8 cellular contexts compared by ENCODE assay signal in genomic region chr10:73044378-73045285, GRCh38. TPM values are rescaled to one million over a fixed set of nuclear protein-coding genes. Genes with fewer than 3 reads are reported as not detected.
DNase-seq lines count a peak whose midpoint lies in the region; ATAC-seq, FAIRE-seq and TF ChIP-seq lines count a peak whose summit lies in the region.
"Had no signal": no experiment of that assay in that cellular context is flagged by ENCODE, and none has a peak within 500 bp of the region (broad histone marks: within the 10 kb centered on the region; RNA-seq: fewer than 3 reads in every experiment).

No MANE protein-coding gene starts in this region.

- H3K27ac Mint-ChIP-seq in brain: peak overlapping the region in 3 of 5 experiments; percentile 58 to 78 (median 69)
- H3K27ac Mint-ChIP-seq: activated naive CD4-positive, alpha-beta T cell treated with anti-CD3 and anti-CD28 coated beads, Interleukin-2, amount 10 ng/mL, durations not matched to agents 7 days and 5 days had no signal

- H3K27me3 Mint-ChIP-seq in brain: no peaks in the 10 kb centered on the region
- H3K27me3 Mint-ChIP-seq: activated naive CD4-positive, alpha-beta T cell treated with anti-CD3 and anti-CD28 coated beads, Interleukin-2, amount 10 ng/mL, durations not matched to agents 7 days and 5 days had no signal

- FAIRE-seq in HTR-8/SVneo (lab: Jason Lieb, UNC): no peak

- H3K9ac ChIP-seq in iPS-20b (ENCODE audit: low read depth, low read length): peak overlapping the region; percentile 70

- H3K27me3 ChIP-seq in iPS-20b (ENCODE audit: insufficient read depth, low read length) (no peaks in the 10 kb centered on the region), thoracic aorta (replicated peaks; ENCODE audit: insufficient read depth) (no peaks in the 10 kb centered on the region)

- H3K4me3 ChIP-seq in iPS-20b (ENCODE audit: low read length) (peak overlapping the region; percentile 34), thoracic aorta (no peak overlapping the region)

- no peaks in the 10 kb centered on the region for H3K9me3 Mint-ChIP-seq in brain
- H3K9me3 Mint-ChIP-seq: activated naive CD4-positive, alpha-beta T cell treated with anti-CD3 and anti-CD28 coated beads, Interleukin-2, amount 10 ng/mL, durations not matched to agents 7 days and 5 days had no signal

- H3K9me3 ChIP-seq in iPS-20b (ENCODE audit: insufficient read depth, low read depth, low read length): no peaks in the 10 kb centered on the region
- no peaks in the 10 kb centered on the region for H3K9me3 ChIP-seq in thoracic aorta

- peaks cover 13% of the 10 kb centered on the region for H3K4me1 Mint-ChIP-seq in brain
- H3K4me1 Mint-ChIP-seq: activated naive CD4-positive, alpha-beta T cell treated with anti-CD3 and anti-CD28 coated beads, Interleukin-2, amount 10 ng/mL, durations not matched to agents 7 days and 5 days had no signal

- peak overlapping the region in 1 of 5 experiments; percentile 53 for H3K4me3 Mint-ChIP-seq in brain
- H3K4me3 Mint-ChIP-seq: activated naive CD4-positive, alpha-beta T cell treated with anti-CD3 and anti-CD28 coated beads, Interleukin-2, amount 10 ng/mL, durations not matched to agents 7 days and 5 days had no signal

- H3K4me1 ChIP-seq in iPS-20b (ENCODE audit: insufficient read depth, low read length): peaks cover 34% of the 10 kb centered on the region
- peaks cover 11 to 28% of the 10 kb centered on the region in 2 donors for H3K4me1 ChIP-seq in thoracic aorta (ENCODE audit: control insufficient read depth in 1 of 2, low read depth in 2 of 2)

- DNase-seq in HTR-8/SVneo (ENCODE audit: insufficient read length, low spot score) (peak; percentile 41), thoracic aorta (ENCODE audit: low spot score) (no peak), NCI-H1436 treated with DMSO at 0.1 percent for 48 hours (lab: John Stamatoyannopoulos, UW) (no peak), NCI-H187 (lab: John Stamatoyannopoulos, UW) (no peak)
- DNase-seq: activated naive CD4-positive, alpha-beta T cell treated with anti-CD3 and anti-CD28 coated beads, Interleukin-2, amount 10 ng/mL, durations not matched to agents 7 days and 5 days had no signal

- peak overlapping the region; percentile 4 for H3K27ac ChIP-seq in iPS-20b (ENCODE audit: low read length)
- peak overlapping the region; percentile 59 to 71 for H3K27ac ChIP-seq in thoracic aorta

- H3K36me3 Mint-ChIP-seq in brain: peaks cover 81% of the 10 kb centered on the region

- ATAC-seq in thoracic aorta (ENCODE audit: insufficient number of reproducible peaks, low FRiP score, low read depth) (peak; percentile 64), GM21723 (IDR thresholded peaks at IDR 0.05; ENCODE audit: unreplicated experiment) (no peak)

- TF ChIP-seq CTCF in brain (conservative IDR thresholded peaks at IDR 0.05) (no peak), thoracic aorta (IDR thresholded peaks at IDR 0.05) (no peak)

- H3K36me3 ChIP-seq in iPS-20b (ENCODE audit: insufficient read depth, low read depth, low read length) (peaks cover 13% of the 10 kb centered on the region; the same call in 1 of the 2 replicates), thoracic aorta (no peaks in the 10 kb centered on the region)

RNA-seq across cellular contexts. Expression of gene P4HA1, which starts 52.0 kb away (rescaled TPM):
- polyA plus RNA-seq in brain (ENCODE audit: insufficient read depth, low read depth, low replicate concordance): 9.6 TPM
- total RNA-seq in thoracic aorta: 10 to 100 TPM; 24.4 to 37.0 TPM
